ENCODE assay signal across 11 cellular contexts in the genomic region with DNA sequence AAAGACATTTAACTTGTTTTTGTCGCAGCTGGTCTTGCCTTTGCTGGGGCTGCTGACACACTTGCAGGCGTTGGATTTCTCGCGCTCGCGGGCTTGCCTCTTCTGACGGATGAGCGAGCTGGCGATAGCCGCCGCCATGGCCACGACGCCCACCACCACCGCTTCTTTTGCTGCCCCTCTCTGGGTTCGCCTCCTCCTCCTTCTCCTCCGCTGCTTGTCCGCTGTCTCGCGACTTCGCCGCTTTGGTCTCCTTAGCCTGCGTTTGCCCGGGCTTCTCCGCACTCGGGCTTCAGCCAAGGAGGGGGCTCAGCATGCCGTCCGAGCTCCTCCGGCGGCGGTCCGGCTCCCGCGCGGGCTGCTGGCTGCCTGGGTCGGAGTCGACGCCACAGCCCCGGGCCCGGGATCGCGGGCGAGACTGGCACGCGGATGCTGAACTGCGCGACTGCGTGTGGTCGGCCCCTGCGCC. TPM values are rescaled to one million over a fixed set of nuclear protein-coding genes. Genes with fewer than 3 reads are reported as not detected.
DNase-seq lines count a peak whose midpoint lies in the region; ATAC-seq and TF ChIP-seq lines count a peak whose summit lies in the region.
"Had no signal": no experiment of that assay in that cellular context is flagged by ENCODE, and none has a peak within 500 bp of the region (broad histone marks: within the 10 kb centered on the region; RNA-seq: fewer than 3 reads in every experiment).

No MANE protein-coding gene starts in this region.

- H3K4me3 ChIP-seq in SJCRH30 (peak overlapping the region; percentile 56), iPS DF 6.9 (ENCODE audit: low read length) (peak overlapping the region; percentile 71; the same call in 1 of the 2 replicates), psoas muscle (peak overlapping the region; percentile 58)

- TF ChIP-seq CTCF in psoas muscle (IDR thresholded peaks at IDR 0.05) = no peak

- H3K36me3 ChIP-seq in SJCRH30 = no peaks in the 10 kb centered on the region
- no peaks in the 10 kb centered on the region for H3K36me3 ChIP-seq in iPS DF 6.9 (ENCODE audit: control insufficient read depth, insufficient read depth, low read length)
- H3K36me3 ChIP-seq in psoas muscle (ENCODE audit: insufficient read depth in 1 of 2, low read depth in 1 of 2) = no peaks in the 10 kb centered on the region

- ATAC-seq in psoas muscle (peak; percentile 9 to 39 (median 28)), HG03432 (IDR thresholded peaks at IDR 0.05; ENCODE audit: unreplicated experiment) (no peak)

- no peaks in the 10 kb centered on the region for H3K9me3 ChIP-seq in SJCRH30 (replicated peaks)
- no peaks in the 10 kb centered on the region for H3K9me3 ChIP-seq in iPS DF 6.9 (ENCODE audit: control insufficient read depth, insufficient read depth, low read length)
- no peaks in the 10 kb centered on the region for H3K9me3 ChIP-seq in psoas muscle

- H3K27me3 ChIP-seq in SJCRH30 = no peaks in the 10 kb centered on the region
- no peaks in the 10 kb centered on the region for H3K27me3 ChIP-seq in iPS DF 6.9 (ENCODE audit: control insufficient read depth, insufficient read depth, low read length)
- peaks cover 0 to 25% (median 0%) of the 10 kb centered on the region in 3 donors for H3K27me3 ChIP-seq in psoas muscle (ENCODE audit: insufficient read depth in 3 of 3, low read length in 2 of 3)

- H3K27ac ChIP-seq in SJCRH30 (no peak overlapping the region), iPS DF 6.9 (ENCODE audit: low read length) (no peak overlapping the region), psoas muscle (no peak overlapping the region)

- H3K4me1 ChIP-seq in SJCRH30 = no peaks in the 10 kb centered on the region
- no peaks in the 10 kb centered on the region for H3K4me1 ChIP-seq in iPS DF 6.9 (ENCODE audit: control insufficient read depth, insufficient read depth, low read length)
- H3K4me1 ChIP-seq in psoas muscle = no peaks in the 10 kb centered on the region

- intact Hi-C loops in psoas muscle (cut with DNase I) = no loop called here

- WGBS in iPS DF 6.9 (ENCODE audit: insufficient coverage, insufficient read length) = no CpG with 5 or more reads among the region's 49 CpGs
- 0 to 18% (median 4%) methylated on average over 15 to 43 of the region's 49 CpGs for WGBS in psoas muscle, 3 donors

- peak; percentile 7 for DNase-seq in Daoy (ENCODE audit: low read depth)
- DNase-seq in SJCRH30 = peak; percentile 2 to 6
- no peak for DNase-seq in iPS DF 6.9 (ENCODE audit: low read depth, low spot score)
- DNase-seq in psoas muscle = peak; percentile 12 to 33
- no peak for DNase-seq in GF-D8 (lab: John Stamatoyannopoulos, UW)
- DNase-seq in NCI-H2081 treated with DMSO at 0.1 percent for 48 hours (lab: John Stamatoyannopoulos, UW) = no peak
- DNase-seq in NCI-H446 (lab: John Stamatoyannopoulos, UW) = no peak
- DNase-seq: activated CD4-positive, alpha-beta T cell treated with anti-CD3 and anti-CD28 coated beads, Interleukin-2, amount 50 U/mL, for 1 hour; central memory CD4-positive, alpha-beta T cell; kidney glomerular epithelial cell had no signal

RNA-seq across cellular contexts. Expression of a gene that starts 0.6 kb away (rescaled TPM):
- total RNA-seq in Daoy (2014; rRNA removed; shearing (Covaris generic)) = 4.4 and 6.0 TPM in 2 replicates
- 55.6 and 59.0 TPM in 2 replicates for total RNA-seq in SJCRH30 (2014; rRNA removed; shearing (Covaris generic))
- 10 to 100 TPM; 28.1 to 43.5 (median 34.9) TPM for total RNA-seq in psoas muscle
- polyA plus RNA-seq in psoas muscle = 10 to 100 TPM; 10.9 to 54.0 (median 15.6) TPM

Comparison
In these comparisons a context has a peak if more than half of its experiments do, and no peak if none do; other contexts are left out.
1. DNase-seq: peak in Daoy (single experiment), SJCRH30 (2 of 2) and psoas muscle (2 of 2); none in iPS DF 6.9 (single experiment), GF-D8 (single experiment), NCI-H2081 treated with DMSO at 0.1 percent for 48 hours (single experiment) and NCI-H446 (0 of 2).
2. Peak in every context shown above with its lines, with median percentiles within 50 percentile points of each other: H3K4me3 ChIP-seq.